8 cellular contexts compared by ENCODE assay signal in genomic region chr12:22101749-22102243, GRCh38. TPM values are rescaled to one million over a fixed set of nuclear protein-coding genes. Genes with fewer than 3 reads are reported as not detected.
A peak's percentile ranks its signal among the peaks of the same experiment; 100 is the strongest.
DNase-seq lines count a peak whose midpoint lies in the region; ATAC-seq and TF ChIP-seq lines count a peak whose summit lies in the region.

No MANE protein-coding gene starts in this region.

- H3K36me3 Mint-ChIP-seq in HFFc6 (ENCODE audit: low read depth) (no peaks in the 10 kb centered on the region), activated B cell treated with CpG ODN at 0.5 μM for 24 hours (ENCODE audit: low read depth) (no peaks in the 10 kb centered on the region)

- H3K27ac Mint-ChIP-seq in HFFc6 (no peak overlapping the region), activated B cell treated with CpG ODN at 0.5 μM for 24 hours (no peak overlapping the region)

- H3K4me3 Mint-ChIP-seq in HFFc6 = no peak overlapping the region
- H3K4me3 Mint-ChIP-seq in activated B cell treated with CpG ODN at 0.5 μM for 24 hours = no peak overlapping the region

- no peaks in the 10 kb centered on the region for H3K36me3 ChIP-seq in GM06990 (ENCODE audit: control insufficient read depth, insufficient read depth, low read length)

- intact Hi-C loops in activated B cell treated with CpG ODN at 0.5 μM for 24 hours (cut with micrococcal nuclease) = loop anchor here (1.0 kb wide), 3 partner anchors 72 to 342 kb away; no protein-coding TSS in a partner anchor

- CTCF ChIA-PET in activated B cell treated with CpG ODN at 0.5 μM for 24 hours (lab: Charles Lee) = interaction anchor here (0.7 to 2.8 kb wide), 2 partner anchors 342 to 357 kb away, joined by 3 to 17 read pairs; no protein-coding TSS in a partner anchor

- peaks cover 4% of the 10 kb centered on the region for H3K27me3 Mint-ChIP-seq in HFFc6 (ENCODE audit: insufficient read depth)
- peaks cover 8% of the 10 kb centered on the region for H3K27me3 Mint-ChIP-seq in activated B cell treated with CpG ODN at 0.5 μM for 24 hours

- POLR2A ChIA-PET in activated B cell treated with CpG ODN at 0.5 μM for 24 hours (lab: Charles Lee) = no interaction called here

- no peaks in the 10 kb centered on the region for H3K27me3 ChIP-seq in GM06990 (replicated peaks; ENCODE audit: control insufficient read depth, insufficient read depth, low read length)

- DNase-seq in GM06990 (ENCODE audit: extremely low read depth, insufficient read length) (peak; percentile 11), HFFc6 (peak; percentile 5), activated B cell treated with CpG ODN at 0.5 μM for 24 hours (no peak), kidney tubule cell (ENCODE audit: low spot score) (peak; percentile 85), GF-D8 (lab: John Stamatoyannopoulos, UW) (no peak), SHP77 treated with DMSO at 0.1 percent for 48 hours (lab: John Stamatoyannopoulos, UW) (no peak), DMS114 treated with DMSO at 0.1 percent for 48 hours (lab: John Stamatoyannopoulos, UW; ENCODE audit: unreplicated experiment) (no peak)

- H3K4me3 ChIP-seq in GM06990 (replicated peaks; ENCODE audit: low read depth, low read length) = no peak overlapping the region

- H3K4me1 Mint-ChIP-seq in HFFc6 (ENCODE audit: low read depth) (peaks cover 9% of the 10 kb centered on the region; the same call in 1 of the 2 replicates), activated B cell treated with CpG ODN at 0.5 μM for 24 hours (peaks cover 11% of the 10 kb centered on the region)

- no peaks in the 10 kb centered on the region for H3K9me3 Mint-ChIP-seq in HFFc6
- no peaks in the 10 kb centered on the region for H3K9me3 Mint-ChIP-seq in activated B cell treated with CpG ODN at 0.5 μM for 24 hours

- TF ChIP-seq CTCF in GM06990 (IDR thresholded peaks at IDR 0.05; ENCODE audit: insufficient read depth, low read length, poor library complexity, severe bottlenecking) (no peak), HFFc6 (IDR thresholded peaks at IDR 0.05) (no peak), activated B cell treated with CpG ODN at 0.5 μM for 24 hours (IDR thresholded peaks at IDR 0.05) (no peak)

- ATAC-seq in activated B cell treated with CpG ODN at 0.5 μM for 24 hours (ENCODE audit: low read depth) (peak; percentile 18), HG03469 (IDR thresholded peaks at IDR 0.05; ENCODE audit: unreplicated experiment) (no peak)

RNA-seq across cellular contexts. Expression of gene CMAS, which starts 55.8 kb away (rescaled TPM):
- total RNA-seq in HFFc6 (2021; fragmentation: NEBNext Ultra II Directional; extraction: Animal tissue kit (Norgen Biotek cat#: 25700)) = 10 to 100 TPM; 27.7 to 37.0 (median 35.7) TPM
- 15.8 and 16.2 TPM in 2 replicates for total RNA-seq in activated B cell treated with CpG ODN at 0.5 μM for 24 hours

Comparison
In these comparisons a context has a peak if more than half of its experiments do, and no peak if none do; other contexts are left out.
1. DNase-seq: peak in GM06990 (single experiment), HFFc6 (single experiment) and kidney tubule cell (single experiment); none in activated B cell treated with CpG ODN at 0.5 μM for 24 hours (single experiment), GF-D8 (single experiment), SHP77 treated with DMSO at 0.1 percent for 48 hours (single experiment) and DMS114 treated with DMSO at 0.1 percent for 48 hours (single experiment).